Comparison of ENCODE assay signal across 30 cellular contexts in the genomic region with DNA sequence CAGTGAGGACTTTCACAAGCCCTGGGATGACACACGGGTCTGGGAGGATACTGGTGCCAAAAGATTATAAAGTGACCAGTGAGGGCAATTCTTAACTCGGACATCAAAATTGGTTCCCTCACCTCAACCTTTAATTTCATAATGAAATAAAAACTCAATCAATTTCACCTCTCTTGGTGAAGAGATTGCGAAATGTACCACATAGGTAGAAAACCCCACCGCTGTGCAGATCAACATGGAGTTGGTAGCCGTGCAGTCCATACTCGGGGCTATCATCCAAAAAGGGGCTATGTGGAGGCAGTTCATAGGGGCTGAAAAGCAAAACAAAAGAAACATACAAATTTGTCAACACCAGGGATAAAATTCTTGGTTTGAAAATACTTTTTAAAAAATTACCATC. TPM values are rescaled to one million over a fixed set of nuclear protein-coding genes. Genes with fewer than 3 reads are reported as not detected.
"Had no signal": no experiment of that assay in that cellular context is flagged by ENCODE, and none has a peak within 500 bp of the region (broad histone marks: within the 10 kb centered on the region; RNA-seq: fewer than 3 reads in every experiment).

No MANE protein-coding gene starts in this region.

- H3K27me3 Mint-ChIP-seq: stimulated activated naive B cell treated with anti-CD40 and anti-IgM and Interleukin-4, amounts not matched to agents 10 μg/mL and 1 μg/mL and 100 μg/mL, for 72 hours; stimulated activated naive CD8-positive, alpha-beta T cell treated with anti-CD3 and anti-CD28 coated beads, Interleukin-15, Interleukin-2, amounts not matched to agents 100 ng/mL and 50 ng/mL, for 24 hours had no signal

- H3K9me3 ChIP-seq: ovary, psoas muscle, spleen, stomach, thoracic aorta, thyroid gland, tibial nerve, upper lobe of left lung, vagina had no signal

- FAIRE-seq: urothelium cell line had no signal

- H3K4me3 ChIP-seq: neural progenitor cell, ovary, psoas muscle, skin epidermis, smooth muscle cell, spleen, stomach, thoracic aorta, thyroid gland, tibial nerve, upper lobe of left lung, vagina had no signal

- H2AFZ ChIP-seq: neural progenitor cell, parathyroid adenoma had no signal

- H3K79me2 ChIP-seq: parathyroid adenoma had no signal

- H3K27me3 ChIP-seq: neural progenitor cell, ovary, spleen, thyroid gland, tibial nerve, upper lobe of left lung, vagina had no signal

- H3K4me3 Mint-ChIP-seq: natural killer cell; neural progenitor cell; stimulated activated naive B cell treated with anti-CD40 and anti-IgM and Interleukin-4, amounts not matched to agents 10 μg/mL and 1 μg/mL and 100 μg/mL, for 72 hours; stimulated activated naive CD8-positive, alpha-beta T cell treated with anti-CD3 and anti-CD28 coated beads, Interleukin-15, Interleukin-2, amounts not matched to agents 100 ng/mL and 50 ng/mL, for 24 hours had no signal

- H3K9me3 Mint-ChIP-seq: natural killer cell; nephron; neural progenitor cell; stimulated activated naive B cell treated with anti-CD40 and anti-IgM and Interleukin-4, amounts not matched to agents 10 μg/mL and 1 μg/mL and 100 μg/mL, for 72 hours; stimulated activated naive CD8-positive, alpha-beta T cell treated with anti-CD3 and anti-CD28 coated beads, Interleukin-15, Interleukin-2, amounts not matched to agents 100 ng/mL and 50 ng/mL, for 24 hours had no signal

- H3K27ac ChIP-seq: neural progenitor cell, ovary, parathyroid adenoma, psoas muscle, skin epidermis, spleen, stomach, thoracic aorta, thyroid gland, tibial nerve, upper lobe of left lung, vagina had no signal

- H3K27ac Mint-ChIP-seq: natural killer cell; nephron; neural progenitor cell; progenitor cell of endocrine pancreas; stimulated activated naive B cell treated with anti-CD40 and anti-IgM and Interleukin-4, amounts not matched to agents 10 μg/mL and 1 μg/mL and 100 μg/mL, for 72 hours; stimulated activated naive CD8-positive, alpha-beta T cell treated with anti-CD3 and anti-CD28 coated beads, Interleukin-15, Interleukin-2, amounts not matched to agents 100 ng/mL and 50 ng/mL, for 24 hours had no signal

- H3K4me1 Mint-ChIP-seq: natural killer cell; stimulated activated naive B cell treated with anti-CD40 and anti-IgM and Interleukin-4, amounts not matched to agents 10 μg/mL and 1 μg/mL and 100 μg/mL, for 72 hours had no signal

- ATAC-seq: natural killer cell; psoas muscle; right cardiac atrium; sciatic nerve; stimulated activated naive B cell treated with anti-CD40 and anti-IgM and Interleukin-4, amounts not matched to agents 10 μg/mL and 1 μg/mL and 100 μg/mL, for 72 hours had no signal

- H3K36me3 Mint-ChIP-seq: natural killer cell, neural progenitor cell had no signal

- H3K4me2 ChIP-seq: smooth muscle cell had no signal

- H3K9ac ChIP-seq: neural progenitor cell, parathyroid adenoma had no signal

- H3K4me1 ChIP-seq: parathyroid adenoma, psoas muscle, spleen, stomach, thyroid gland, tibial nerve, upper lobe of left lung, vagina had no signal

- H3K36me3 ChIP-seq: neural progenitor cell, ovary, spleen, stomach, thoracic aorta, thyroid gland, tibial nerve, upper lobe of left lung, vagina had no signal

- DNase-seq: natural killer cell; occipital lobe; ovary; posterior cingulate gyrus; psoas muscle; right cardiac atrium; spleen; stimulated activated CD4-positive, alpha-beta T cell treated with anti-CD3 and anti-CD28 coated beads, Interleukin-12 subunit alpha, Interleukin-12 subunit beta, amount 100 ng/mL, for 4 hours; stimulated activated CD4-positive, alpha-beta T cell treated with anti-CD3 and anti-CD28 coated beads, Interleukin-1b, Interleukin-23, amount 100 ng/mL, for 48 hours; stimulated activated CD4-positive, alpha-beta T cell treated with anti-CD3 and anti-CD28 coated beads, Interleukin-4, amount 100 ng/mL, for 1 hour; stimulated activated CD4-positive, alpha-beta T cell treated with anti-CD3 and anti-CD28 coated beads, Interleukin-4, amount 100 ng/mL, for 4 hours; stimulated activated CD8-positive, alpha-beta memory T cell treated with anti-CD3 and anti-CD28 coated beads, Interleukin-4, amount 100 ng/mL, for 48 hours; stimulated activated naive B cell treated with anti-CD40 and anti-IgM and Interleukin-4, amounts not matched to agents 10 μg/mL and 1 μg/mL and 100 μg/mL, for 72 hours; stimulated activated naive CD4-positive, alpha-beta T cell treated with Interleukin-2 at 50 U/mL for 16 hours; stomach; thyroid gland; trophoblast cell; upper lobe of left lung had no signal

RNA-seq across cellular contexts. Expression of a gene that starts 24.4 kb away (rescaled TPM):
- total RNA-seq: vagina had no signal
